ENCODE assay signal across 1 cellular context in genomic region chr2:120320887-120321556, GRCh38. TPM values are rescaled to one million over a fixed set of nuclear protein-coding genes. Genes with fewer than 3 reads are reported as not detected.
"Had no signal": no experiment of that assay in that cellular context is flagged by ENCODE, and none has a peak within 500 bp of the region (broad histone marks: within the 10 kb centered on the region; RNA-seq: fewer than 3 reads in every experiment).

No MANE protein-coding gene starts in this region.

RNA-seq across cellular contexts. Expression of gene INHBB, which starts 24.9 kb away (rescaled TPM):
- total RNA-seq: naive thymus-derived CD4-positive, alpha-beta T cell had no signal
- polyA plus RNA-seq: naive thymus-derived CD4-positive, alpha-beta T cell had no signal
